Comparison of ENCODE assay signal across 20 cellular contexts in the genomic region with DNA sequence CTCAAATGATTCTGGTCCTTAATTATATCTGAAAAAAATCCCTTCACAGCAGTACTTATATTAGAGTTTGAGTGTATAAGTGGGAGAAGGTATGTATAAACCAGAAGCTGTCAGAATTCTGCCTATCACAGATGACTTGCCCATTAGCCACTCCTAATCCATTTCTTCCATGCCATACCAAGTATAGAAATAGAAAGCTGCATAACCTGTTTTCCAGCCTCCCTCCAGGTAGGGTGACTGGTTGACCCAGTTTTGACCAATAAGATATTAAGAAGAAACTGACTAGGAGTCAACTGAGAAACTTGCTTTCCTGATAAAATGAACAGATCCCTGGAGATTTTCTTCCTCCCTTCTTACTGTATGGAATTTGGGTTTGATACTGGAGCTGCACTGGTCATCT.
"Had no signal": no experiment of that assay in that cellular context is flagged by ENCODE, and none has a peak within 500 bp of the region (broad histone marks: within the 10 kb centered on the region; RNA-seq: fewer than 3 reads in every experiment).

No MANE protein-coding gene starts in this region.

- H3K4me3 ChIP-seq: gastroesophageal sphincter, heart right ventricle, lower lobe of right lung, pancreas, right lobe of liver, smooth muscle cell, testis had no signal

- H3K4me3 Mint-ChIP-seq: activated CD4-positive, alpha-beta memory T cell treated with anti-CD3 and anti-CD28 coated beads for 36 hours; activated T-helper 1 cell treated with anti-CD3 and anti-CD28 coated beads, Interleukin-12 subunit alpha, Interleukin-12 subunit beta, Interleukin-2, Interleukin-4 antibody, amounts not matched to agents 30 ng/mL and 10 ng/mL and 1 ng/mL, durations not matched to agents 14 hours and 24 hours and 36 hours; brain; natural killer cell treated with Interleukin-12 subunit alpha and Interleukin-12 subunit beta and Interleukin-15 and Interleukin-18, amount 100 ng/mL, for 72 hours; stimulated activated memory B cell treated with anti-CD40 and anti-IgM and Interleukin-4, amounts not matched to agents 10 μg/mL and 1 μg/mL and 100 μg/mL, for 72 hours; T-cell; WTC11 had no signal

- H3K27ac Mint-ChIP-seq: activated CD4-positive, alpha-beta memory T cell treated with anti-CD3 and anti-CD28 coated beads for 36 hours; activated T-helper 1 cell treated with anti-CD3 and anti-CD28 coated beads, Interleukin-12 subunit alpha, Interleukin-12 subunit beta, Interleukin-2, Interleukin-4 antibody, amounts not matched to agents 30 ng/mL and 10 ng/mL and 1 ng/mL, durations not matched to agents 14 hours and 24 hours and 36 hours; brain; natural killer cell treated with Interleukin-12 subunit alpha and Interleukin-12 subunit beta and Interleukin-15 and Interleukin-18, amount 100 ng/mL, for 72 hours; stimulated activated memory B cell treated with anti-CD40 and anti-IgM and Interleukin-4, amounts not matched to agents 10 μg/mL and 1 μg/mL and 100 μg/mL, for 72 hours; T-cell; WTC11 had no signal

- H3K9me3 Mint-ChIP-seq: activated CD4-positive, alpha-beta memory T cell treated with anti-CD3 and anti-CD28 coated beads for 36 hours; activated T-helper 1 cell treated with anti-CD3 and anti-CD28 coated beads, Interleukin-12 subunit alpha, Interleukin-12 subunit beta, Interleukin-2, Interleukin-4 antibody, amounts not matched to agents 30 ng/mL and 10 ng/mL and 1 ng/mL, durations not matched to agents 14 hours and 24 hours and 36 hours; stimulated activated memory B cell treated with anti-CD40 and anti-IgM and Interleukin-4, amounts not matched to agents 10 μg/mL and 1 μg/mL and 100 μg/mL, for 72 hours had no signal

- H3K36me3 ChIP-seq: gastroesophageal sphincter, heart right ventricle, lower lobe of right lung, neutrophil, pancreas, right lobe of liver had no signal

- H3K36me3 Mint-ChIP-seq: activated CD4-positive, alpha-beta memory T cell treated with anti-CD3 and anti-CD28 coated beads for 36 hours; brain; natural killer cell treated with Interleukin-12 subunit alpha and Interleukin-12 subunit beta and Interleukin-15 and Interleukin-18, amount 100 ng/mL, for 72 hours; stimulated activated memory B cell treated with anti-CD40 and anti-IgM and Interleukin-4, amounts not matched to agents 10 μg/mL and 1 μg/mL and 100 μg/mL, for 72 hours; T-cell; WTC11 had no signal

- H3K27me3 ChIP-seq: gastroesophageal sphincter, heart right ventricle, neutrophil, pancreas, right lobe of liver, testis had no signal

- H3K4me1 ChIP-seq: gastroesophageal sphincter, heart right ventricle, lower lobe of right lung, pancreas, right lobe of liver, testis had no signal

- ATAC-seq: gastroesophageal sphincter; heart right ventricle; natural killer cell treated with Interleukin-12 subunit alpha and Interleukin-12 subunit beta and Interleukin-15 and Interleukin-18, amount 100 ng/mL, for 72 hours; right lobe of liver; stimulated activated memory B cell treated with anti-CD40 and anti-IgM and Interleukin-4, amounts not matched to agents 10 μg/mL and 1 μg/mL and 100 μg/mL, for 72 hours; T-cell; WTC11 had no signal

- H3K4me2 ChIP-seq: smooth muscle cell had no signal

- H3K27ac ChIP-seq: gastroesophageal sphincter, heart right ventricle, lower lobe of right lung, neutrophil, pancreas, right lobe of liver, testis had no signal

- DNase-seq: activated CD4-positive, alpha-beta memory T cell treated with anti-CD3 and anti-CD28 coated beads for 36 hours; activated CD4-positive, alpha-beta T cell treated with anti-CD3 and anti-CD28 coated beads for 4 hours; activated T-cell treated with anti-CD3 and anti-CD28 coated beads for 4 hours; central memory CD4-positive, alpha-beta T cell; heart right ventricle; lower lobe of right lung; pancreas; right lobe of liver; stimulated activated CD4-positive, alpha-beta T cell treated with anti-CD3 and anti-CD28 coated beads, Interleukin-4, amount 100 ng/mL, for 4 hours; T-cell; testis had no signal

- FAIRE-seq: colon, pancreas had no signal

- H3K9me3 ChIP-seq: gastroesophageal sphincter, lower lobe of right lung, neutrophil, pancreas, right lobe of liver, testis had no signal

- H3K4me1 Mint-ChIP-seq: brain; stimulated activated memory B cell treated with anti-CD40 and anti-IgM and Interleukin-4, amounts not matched to agents 10 μg/mL and 1 μg/mL and 100 μg/mL, for 72 hours; T-cell; WTC11 had no signal

- H3K27me3 Mint-ChIP-seq: activated CD4-positive, alpha-beta memory T cell treated with anti-CD3 and anti-CD28 coated beads for 36 hours; brain; natural killer cell treated with Interleukin-12 subunit alpha and Interleukin-12 subunit beta and Interleukin-15 and Interleukin-18, amount 100 ng/mL, for 72 hours; stimulated activated memory B cell treated with anti-CD40 and anti-IgM and Interleukin-4, amounts not matched to agents 10 μg/mL and 1 μg/mL and 100 μg/mL, for 72 hours; T-cell had no signal
